In the genomic region with DNA sequence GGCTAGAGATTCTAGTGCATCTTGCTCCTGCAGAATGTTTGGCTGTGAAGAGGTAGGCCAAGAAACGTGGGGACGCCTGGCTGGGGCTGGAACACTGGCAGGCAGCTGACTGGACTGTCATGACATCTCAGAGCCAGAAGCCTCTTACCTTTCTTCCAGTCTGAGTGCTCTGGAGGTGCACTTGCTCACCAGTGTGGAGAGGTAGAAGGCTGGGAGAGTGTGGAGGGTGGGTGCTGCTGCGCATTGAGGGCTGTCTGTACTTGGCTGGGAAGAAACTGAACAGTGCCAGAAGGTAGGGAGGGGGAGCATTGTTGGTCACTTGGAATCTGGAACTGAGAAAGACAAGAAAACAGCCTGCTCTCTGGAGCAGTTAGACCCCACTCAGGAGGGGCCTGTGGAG, we compare ENCODE assay signal across 1 cellular context.
TF ChIP-seq lines count a peak whose summit lies in the region.

No MANE protein-coding gene starts in this region.

TF ChIP-seq in K562, 482 proteins besides CTCF, POLR2A, EP300 and RAD21:
- TF ChIP-seq ZZZ3 (IDR thresholded peaks at IDR 0.05), result no peak
- no peak for TF ChIP-seq NFRKB (IDR thresholded peaks at IDR 0.05; ENCODE audit: low read depth)
